ENCODE assay signal across 9 cellular contexts in the genomic region with DNA sequence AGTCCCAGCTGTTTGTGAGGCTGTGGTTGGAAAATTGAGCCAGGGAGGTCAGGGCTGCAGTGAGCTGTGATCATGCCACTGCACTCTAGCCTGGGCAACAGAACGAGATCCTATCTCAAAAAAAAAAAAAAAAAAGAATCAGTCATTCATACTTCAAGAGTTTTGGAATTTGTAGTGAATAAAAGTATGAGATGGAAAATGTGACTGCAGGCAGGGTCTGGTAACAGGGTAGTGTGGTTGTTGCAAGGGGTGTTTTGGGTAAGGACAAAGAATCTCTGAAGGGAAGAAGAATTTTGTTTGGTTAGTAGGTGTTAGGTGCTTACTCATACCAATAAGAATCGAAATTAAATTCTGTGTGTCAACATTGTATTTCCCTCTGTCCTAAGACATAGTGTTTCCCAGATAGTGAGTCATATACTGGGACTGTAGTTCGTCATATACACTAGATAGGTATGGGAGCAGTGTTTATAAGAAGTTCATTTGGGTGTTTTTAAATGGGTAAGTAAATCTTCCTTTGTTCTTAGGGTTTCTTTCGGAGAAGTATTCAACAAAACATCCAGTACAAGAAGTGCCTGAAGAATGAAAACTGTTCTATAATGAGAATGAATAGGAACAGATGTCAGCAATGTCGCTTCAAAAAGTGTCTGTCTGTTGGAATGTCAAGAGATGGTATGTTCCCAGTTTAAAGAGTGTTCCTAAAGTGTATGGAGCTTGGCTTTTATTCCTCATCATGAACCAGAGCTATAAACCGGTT. TPM values are rescaled to one million over a fixed set of nuclear protein-coding genes. Genes with fewer than 3 reads are reported as not detected.
DNase-seq lines count a peak whose midpoint lies in the region; ATAC-seq and TF ChIP-seq lines count a peak whose summit lies in the region.
"Had no signal": no experiment of that assay in that cellular context is flagged by ENCODE, and none has a peak within 500 bp of the region (broad histone marks: within the 10 kb centered on the region; RNA-seq: fewer than 3 reads in every experiment).

No MANE protein-coding gene starts in this region.

- peak; percentile 91 for DNase-seq in BJ (ENCODE audit: low read depth)
- DNase-seq in astrocyte of the hippocampus (ENCODE audit: low read depth, low spot score), result peak; percentile 76
- peak; percentile 26 to 85 for DNase-seq in lung microvascular endothelial cell (ENCODE audit: low read depth in 2 of 2)
- no peak for DNase-seq in stimulated activated CD4-positive, alpha-beta T cell treated with anti-CD3 and anti-CD28 coated beads, Interleukin-2, amount 100 ng/mL, for 24 hours
- no peak for DNase-seq in activated CD4-positive, alpha-beta T cell treated with anti-CD3 and anti-CD28 coated beads, Interleukin-2, amount 10 ng/mL, durations not matched to agents 7 days and 5 days
- DNase-seq: heart left ventricle had no signal

- H3K36me3 ChIP-seq in BJ (ENCODE audit: control insufficient read depth, insufficient read depth, low read length), result peaks cover 4% of the 10 kb centered on the region; the same call in 1 of the 2 replicates

- H3K4me3 Mint-ChIP-seq in activated CD4-positive, alpha-beta T cell treated with anti-CD3 and anti-CD28 coated beads, Interleukin-2, amount 10 ng/mL, durations not matched to agents 7 days and 5 days, result no peak overlapping the region

- POLR2A ChIA-PET in BJ (lab: Charles Lee), result interaction anchor here (0.7 kb wide), 1 partner anchor 125 kb away, joined by 10 read pairs; no protein-coding TSS in a partner anchor
- POLR2A ChIA-PET in activated CD4-positive, alpha-beta T cell treated with anti-CD3 and anti-CD28 coated beads, Interleukin-2, amount 10 ng/mL, durations not matched to agents 7 days and 5 days (lab: Charles Lee), result no interaction called here

- H3K4me3 ChIP-seq in BJ (ENCODE audit: low read depth, low read length), result no peak overlapping the region
- H3K4me3 ChIP-seq: heart left ventricle had no signal

- H3K27me3 ChIP-seq in BJ (ENCODE audit: control insufficient read depth, insufficient read depth, low read length), result no peaks in the 10 kb centered on the region
- H3K27me3 ChIP-seq: heart left ventricle had no signal

- no peaks in the 10 kb centered on the region for H3K27me3 Mint-ChIP-seq in activated CD4-positive, alpha-beta T cell treated with anti-CD3 and anti-CD28 coated beads, Interleukin-2, amount 10 ng/mL, durations not matched to agents 7 days and 5 days

- no peak for TF ChIP-seq CTCF in BJ (IDR thresholded peaks at IDR 0.05; ENCODE audit: insufficient read depth, low read depth, low read length)

- no peaks in the 10 kb centered on the region for H3K9me3 Mint-ChIP-seq in activated CD4-positive, alpha-beta T cell treated with anti-CD3 and anti-CD28 coated beads, Interleukin-2, amount 10 ng/mL, durations not matched to agents 7 days and 5 days

- CTCF ChIA-PET in BJ (lab: Yijun Ruan, JAX), result no interaction called here
- CTCF ChIA-PET in activated CD4-positive, alpha-beta T cell treated with anti-CD3 and anti-CD28 coated beads, Interleukin-2, amount 10 ng/mL, durations not matched to agents 7 days and 5 days (lab: Charles Lee), result interaction anchor here (0.7 to 1.6 kb wide), 2 partner anchors 9 to 35 kb away, joined by 3 to 4 read pairs; no protein-coding TSS in a partner anchor

- H3K4me1 Mint-ChIP-seq in activated CD4-positive, alpha-beta T cell treated with anti-CD3 and anti-CD28 coated beads, Interleukin-2, amount 10 ng/mL, durations not matched to agents 7 days and 5 days, result peaks cover 3% of the 10 kb centered on the region

- peaks cover 6% of the 10 kb centered on the region for H3K36me3 Mint-ChIP-seq in activated CD4-positive, alpha-beta T cell treated with anti-CD3 and anti-CD28 coated beads, Interleukin-2, amount 10 ng/mL, durations not matched to agents 7 days and 5 days (ENCODE audit: low read depth)

- peak; percentile 53 for ATAC-seq in HG03378 (IDR thresholded peaks at IDR 0.05; ENCODE audit: unreplicated experiment)
- ATAC-seq in GM18873 (IDR thresholded peaks at IDR 0.05; ENCODE audit: low FRiP score, unreplicated experiment), result no peak
- ATAC-seq in HG03521 (IDR thresholded peaks at IDR 0.05; ENCODE audit: unreplicated experiment), result no peak

- no peak overlapping the region for H3K27ac Mint-ChIP-seq in activated CD4-positive, alpha-beta T cell treated with anti-CD3 and anti-CD28 coated beads, Interleukin-2, amount 10 ng/mL, durations not matched to agents 7 days and 5 days

RNA-seq across cellular contexts. Expression of gene NR1D2, which starts 14.2 kb away (rescaled TPM):
- polyA plus RNA-seq in BJ (2011; rRNA removed), result 18.0 and 37.7 TPM in 2 replicates
- 30.7 and 34.5 TPM in 2 replicates for polyA minus RNA-seq in BJ (2011; rRNA and poly(A)+ RNA removed)
- total RNA-seq in lung microvascular endothelial cell, result 22.7 and 31.3 TPM in 2 replicates
- 1 to 10 TPM; 5.9 TPM for total RNA-seq in activated CD4-positive, alpha-beta T cell treated with anti-CD3 and anti-CD28 coated beads, Interleukin-2, amount 10 ng/mL, durations not matched to agents 7 days and 5 days

RNA-seq across cellular contexts. Expression of gene RPL15, which starts 42.4 kb away (rescaled TPM):
- 4,789 and 5,733 TPM in 2 replicates for polyA plus RNA-seq in BJ (2011; rRNA removed)
- polyA minus RNA-seq in BJ (2011; rRNA and poly(A)+ RNA removed), result 1,245 and 1,979 TPM in 2 replicates
- total RNA-seq in lung microvascular endothelial cell, result 2,195 and 2,538 TPM in 2 replicates
- total RNA-seq in activated CD4-positive, alpha-beta T cell treated with anti-CD3 and anti-CD28 coated beads, Interleukin-2, amount 10 ng/mL, durations not matched to agents 7 days and 5 days, result 1,000 to 10,000 TPM; 1,598 to 1,775 TPM

RNA-seq across cellular contexts. Expression of gene NKIRAS1, which starts 42.5 kb away (rescaled TPM):
- 5.1 and 11.8 TPM in 2 replicates for polyA plus RNA-seq in BJ (2011; rRNA removed)
- polyA minus RNA-seq in BJ (2011; rRNA and poly(A)+ RNA removed), result 3.4 and 4.9 TPM in 2 replicates
- total RNA-seq in lung microvascular endothelial cell, result 5.7 and 7.3 TPM in 2 replicates
- total RNA-seq in activated CD4-positive, alpha-beta T cell treated with anti-CD3 and anti-CD28 coated beads, Interleukin-2, amount 10 ng/mL, durations not matched to agents 7 days and 5 days, result 1 to 10 TPM; 2.5 to 3.0 TPM

Comparison
In these comparisons a context has a peak if more than half of its experiments do, and no peak if none do; other contexts are left out.
1. DNase-seq: peak in BJ (single experiment), astrocyte of the hippocampus (single experiment) and lung microvascular endothelial cell (2 of 2); none in stimulated activated CD4-positive, alpha-beta T cell treated with anti-CD3 and anti-CD28 coated beads, Interleukin-2, amount 100 ng/mL, for 24 hours (0 of 2) and activated CD4-positive, alpha-beta T cell treated with anti-CD3 and anti-CD28 coated beads, Interleukin-2, amount 10 ng/mL, durations not matched to agents 7 days and 5 days (single experiment).